27 cellular contexts compared by ENCODE assay signal in the genomic region with DNA sequence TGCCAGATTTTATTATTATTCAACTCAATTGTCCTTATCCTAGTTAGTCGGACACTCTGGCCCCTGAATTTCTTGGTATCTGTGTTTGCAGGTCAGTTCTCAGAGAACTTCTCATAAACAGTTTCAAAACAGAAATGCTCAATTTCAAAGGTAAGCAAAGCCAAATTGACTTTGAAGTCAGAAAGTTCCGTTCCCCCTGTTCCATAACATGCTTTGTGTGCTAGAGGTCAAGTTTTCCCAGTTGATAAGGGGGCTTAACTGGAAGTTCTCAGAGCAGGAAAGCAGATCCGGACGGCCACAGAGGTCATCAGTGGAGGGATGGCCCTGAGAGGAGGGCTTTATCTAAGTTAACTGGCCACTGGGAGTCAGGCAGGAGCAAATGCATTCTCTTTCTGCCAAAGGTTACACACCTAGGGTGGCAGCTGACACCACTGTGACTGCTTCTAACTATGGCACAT.
"Had no signal": no experiment of that assay in that cellular context is flagged by ENCODE, and none has a peak within 500 bp of the region (broad histone marks: within the 10 kb centered on the region; RNA-seq: fewer than 3 reads in every experiment).

No MANE protein-coding gene starts in this region.

- H3K9me3 ChIP-seq: gastrocnemius medialis, left ventricle myocardium inferior, lower lobe of right lung, mucosa of descending colon, neutrophil, spleen, thoracic aorta, tibial nerve, upper lobe of right lung, uterus had no signal

- H3K36me3 ChIP-seq: gastrocnemius medialis, left ventricle myocardium inferior, lower lobe of right lung, neutrophil, spleen, thoracic aorta, tibial nerve, upper lobe of right lung, uterus had no signal

- H3K27me3 Mint-ChIP-seq: naive B cell; stimulated activated memory B cell treated with anti-CD40 and anti-IgM and Interleukin-4, amounts not matched to agents 10 μg/mL and 1 μg/mL and 100 μg/mL, for 72 hours; stimulated activated naive CD8-positive, alpha-beta T cell treated with anti-CD3 and anti-CD28 coated beads, Interleukin-15, Interleukin-2, amounts not matched to agents 100 ng/mL and 50 ng/mL, for 24 hours had no signal

- FAIRE-seq: colon, kidney had no signal

- H3K36me3 Mint-ChIP-seq: naive B cell; natural killer cell treated with Interleukin-12 subunit alpha and Interleukin-12 subunit beta and Interleukin-15 and Interleukin-18, amount 100 ng/mL, for 72 hours; stimulated activated memory B cell treated with anti-CD40 and anti-IgM and Interleukin-4, amounts not matched to agents 10 μg/mL and 1 μg/mL and 100 μg/mL, for 72 hours had no signal

- H3K4me3 ChIP-seq: dorsolateral prefrontal cortex, gastrocnemius medialis, left ventricle myocardium inferior, lower lobe of right lung, mucosa of descending colon, skin epidermis, spleen, thoracic aorta, tibial nerve, upper lobe of right lung, uterus had no signal

- H2AFZ ChIP-seq: parathyroid adenoma had no signal

- DNase-seq: dorsolateral prefrontal cortex; effector CD4-positive, alpha-beta T cell; foreskin fibroblast; gastrocnemius medialis; head of caudate nucleus; kidney; left ventricle myocardium inferior; lower lobe of right lung; mucosa of descending colon; naive B cell; spleen; stimulated activated CD4-positive, alpha-beta T cell treated with anti-CD3 and anti-CD28 coated beads, Interleukin-4, amount 100 ng/mL, for 4 hours; upper lobe of right lung; uterus had no signal

- H3K9me3 Mint-ChIP-seq: natural killer cell treated with Interleukin-12 subunit alpha and Interleukin-12 subunit beta and Interleukin-15 and Interleukin-18, amount 100 ng/mL, for 72 hours; neural crest cell; stimulated activated naive CD8-positive, alpha-beta T cell treated with anti-CD3 and anti-CD28 coated beads, Interleukin-15, Interleukin-2, amounts not matched to agents 100 ng/mL and 50 ng/mL, for 24 hours had no signal

- ATAC-seq: esophagus mucosa; gastrocnemius medialis; lower lobe of right lung; mucosa of descending colon; natural killer cell treated with Interleukin-12 subunit alpha and Interleukin-12 subunit beta and Interleukin-15 and Interleukin-18, amount 100 ng/mL, for 72 hours; stimulated activated memory B cell treated with anti-CD40 and anti-IgM and Interleukin-4, amounts not matched to agents 10 μg/mL and 1 μg/mL and 100 μg/mL, for 72 hours; upper lobe of right lung had no signal

- H3K4me1 ChIP-seq: parathyroid adenoma, uterus had no signal

- H3K9ac ChIP-seq: parathyroid adenoma had no signal

- H3K79me2 ChIP-seq: parathyroid adenoma had no signal

- H3K27me3 ChIP-seq: dorsolateral prefrontal cortex, gastrocnemius medialis, neutrophil, spleen, tibial nerve, upper lobe of right lung, uterus had no signal

- H3K27ac Mint-ChIP-seq: natural killer cell treated with Interleukin-12 subunit alpha and Interleukin-12 subunit beta and Interleukin-15 and Interleukin-18, amount 100 ng/mL, for 72 hours; progenitor cell of endocrine pancreas; stimulated activated memory B cell treated with anti-CD40 and anti-IgM and Interleukin-4, amounts not matched to agents 10 μg/mL and 1 μg/mL and 100 μg/mL, for 72 hours; stimulated activated naive CD8-positive, alpha-beta T cell treated with anti-CD3 and anti-CD28 coated beads, Interleukin-15, Interleukin-2, amounts not matched to agents 100 ng/mL and 50 ng/mL, for 24 hours had no signal

- H3K27ac ChIP-seq: dorsolateral prefrontal cortex, epithelial cell of prostate, gastrocnemius medialis, left ventricle myocardium inferior, lower lobe of right lung, neutrophil, parathyroid adenoma, skin epidermis, spleen, thoracic aorta, tibial nerve, upper lobe of right lung, uterus had no signal

- H3K4me3 Mint-ChIP-seq: naive B cell; natural killer cell treated with Interleukin-12 subunit alpha and Interleukin-12 subunit beta and Interleukin-15 and Interleukin-18, amount 100 ng/mL, for 72 hours; neural crest cell; stimulated activated memory B cell treated with anti-CD40 and anti-IgM and Interleukin-4, amounts not matched to agents 10 μg/mL and 1 μg/mL and 100 μg/mL, for 72 hours; stimulated activated naive CD8-positive, alpha-beta T cell treated with anti-CD3 and anti-CD28 coated beads, Interleukin-15, Interleukin-2, amounts not matched to agents 100 ng/mL and 50 ng/mL, for 24 hours had no signal
